10 cellular contexts compared by ENCODE assay signal in the genomic region with DNA sequence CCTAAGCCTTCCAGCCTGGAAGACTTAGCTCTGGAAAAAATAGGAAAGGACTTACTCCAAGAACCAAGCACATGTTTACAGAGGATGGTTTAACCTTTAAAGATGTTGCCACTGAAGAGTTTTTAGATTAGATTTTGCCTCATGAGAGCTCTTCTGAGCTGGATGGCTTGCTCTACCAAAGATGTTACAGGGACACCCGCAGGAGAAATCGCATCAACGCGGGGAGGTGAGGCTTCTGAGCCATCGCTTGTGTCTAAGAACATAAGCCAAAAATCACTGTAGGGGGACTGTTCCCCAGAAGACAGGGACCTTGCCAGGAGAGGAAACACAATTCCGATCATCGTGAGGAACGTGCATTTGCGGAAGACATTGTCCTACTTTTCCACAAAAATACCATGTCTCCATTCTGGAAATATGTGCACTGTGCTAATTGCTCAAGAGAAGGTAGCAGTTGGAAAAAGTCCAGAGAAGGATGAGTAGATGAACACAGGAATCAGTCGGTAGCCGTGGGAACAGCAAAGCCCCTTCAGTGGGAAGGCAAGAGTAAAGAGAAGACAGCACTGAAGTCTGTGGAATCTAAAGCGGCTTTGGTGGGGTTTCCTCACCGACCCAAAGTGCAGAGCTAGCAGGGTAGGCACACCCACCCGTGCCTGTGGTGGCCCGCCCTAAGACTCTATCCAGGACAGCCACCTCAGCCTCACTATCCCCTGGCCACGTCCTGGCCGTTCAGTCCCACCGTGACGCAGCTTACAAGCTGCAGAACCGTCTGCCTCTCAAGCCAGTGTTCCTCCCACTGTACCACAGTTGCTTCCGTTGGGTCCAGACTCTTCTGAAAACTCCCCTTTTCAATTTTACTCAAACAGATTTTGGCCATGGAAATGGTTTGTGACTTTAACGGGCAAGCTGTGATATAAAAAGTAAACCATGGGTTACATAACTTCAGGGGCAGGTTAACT.
A peak's percentile ranks its signal among the peaks of the same experiment; 100 is the strongest.
DNase-seq lines count a peak whose midpoint lies in the region; ATAC-seq and TF ChIP-seq lines count a peak whose summit lies in the region.
"Had no signal": no experiment of that assay in that cellular context is flagged by ENCODE, and none has a peak within 500 bp of the region (broad histone marks: within the 10 kb centered on the region; RNA-seq: fewer than 3 reads in every experiment).

No MANE protein-coding gene starts in this region.

- H4K20me1 ChIP-seq in HCT116 (ENCODE audit: insufficient read depth), result 0 out of 2 replicates have a peak, but pooled peaks cover 4% of the 10 kb centered on the region

- peak; percentile 33; the same call in 1 of the 2 replicates for TF ChIP-seq RAD21 in HCT116 (IDR thresholded peaks at IDR 0.05; ENCODE audit: low read depth)

- H3K9me3 ChIP-seq in HCT116 (ENCODE audit: control insufficient read depth in 1 of 2, insufficient read depth in 1 of 2, low read depth in 1 of 2, low read length in 2 of 2) (no peaks in the 10 kb centered on the region), mucosa of descending colon (no peaks in the 10 kb centered on the region)

- H3K27ac ChIP-seq in ACC112 (ENCODE audit: low read depth, low read length), result peak overlapping the region; percentile 78
- no peak overlapping the region for H3K27ac ChIP-seq in HCT116 (ENCODE audit: low read depth, low read length)
- H3K27ac ChIP-seq: KMS-11 had no signal

- H3K4me3 ChIP-seq in ACC112 (ENCODE audit: low read depth, low read length), result no peak overlapping the region; the same call in 1 of the 2 replicates
- no peak overlapping the region for H3K4me3 ChIP-seq in HCT116 (replicated peaks in 1 of 2; ENCODE audit: low read depth in 1 of 2, low read length in 2 of 2)
- H3K4me3 ChIP-seq in mucosa of descending colon, result no peak overlapping the region

- no TSS peak for BruUV-seq in HCT116 (replicated peaks; lab: Mats Ljungman, UMichigan)

- POLR2A ChIA-PET in HCT116 (lab: Charles Lee), result no interaction called here
- POLR2A ChIA-PET in activated naive CD8-positive, alpha-beta T cell treated with anti-CD3 and anti-CD28 coated beads, Interleukin-2, amount 10 ng/mL, durations not matched to agents 7 days and 5 days (lab: Charles Lee), result interaction anchor here (1.3 kb wide), 1 partner anchor 201 kb away, joined by 4 read pairs; no protein-coding TSS in a partner anchor

- H3K4me1 Mint-ChIP-seq in activated naive CD8-positive, alpha-beta T cell treated with anti-CD3 and anti-CD28 coated beads, Interleukin-2, amount 10 ng/mL, durations not matched to agents 7 days and 5 days, result peaks cover 37% of the 10 kb centered on the region

- TF ChIP-seq POLR2A in HCT116 (IDR thresholded peaks at IDR 0.05; ENCODE audit: borderline replicate concordance, extremely low read depth, insufficient read depth, insufficient read length), result no peak

- H3K27me3 ChIP-seq in ACC112 (ENCODE audit: insufficient read depth, low read length) (no peaks in the 10 kb centered on the region), HCT116 (ENCODE audit: insufficient read depth, low read length) (no peaks in the 10 kb centered on the region)

- DNase-seq in HCT116 (ENCODE audit: low read depth, low spot score) (no peak), mucosa of descending colon (no peak), hypothalamus (lab: John Stamatoyannopoulos, UW) (no peak), DMS 273 (lab: John Stamatoyannopoulos, UW; ENCODE audit: unreplicated experiment) (no peak), DMS 273 treated with DMSO at 0.1 percent for 48 hours (lab: John Stamatoyannopoulos, UW) (no peak)
- DNase-seq in activated naive CD8-positive, alpha-beta T cell treated with anti-CD3 and anti-CD28 coated beads, Interleukin-2, amount 10 ng/mL, durations not matched to agents 7 days and 5 days, result no peak
- DNase-seq: effector CD4-positive, alpha-beta T cell had no signal

- no peak overlapping the region for H3K9ac ChIP-seq in HCT116 (ENCODE audit: low read length)
- H3K9ac ChIP-seq: KMS-11 had no signal

- H3K27ac Mint-ChIP-seq in activated naive CD8-positive, alpha-beta T cell treated with anti-CD3 and anti-CD28 coated beads, Interleukin-2, amount 10 ng/mL, durations not matched to agents 7 days and 5 days, result peak overlapping the region; percentile 84

- no peak overlapping the region for H3K4me2 ChIP-seq in HCT116 (ENCODE audit: low read length)
- H3K4me2 ChIP-seq: KMS-11 had no signal

- no peaks in the 10 kb centered on the region for H3K9me2 ChIP-seq in HCT116 (ENCODE audit: insufficient read depth)

- no peaks in the 10 kb centered on the region for H3K27me3 Mint-ChIP-seq in activated naive CD8-positive, alpha-beta T cell treated with anti-CD3 and anti-CD28 coated beads, Interleukin-2, amount 10 ng/mL, durations not matched to agents 7 days and 5 days

- peaks cover 11% of the 10 kb centered on the region for H3K36me3 Mint-ChIP-seq in activated naive CD8-positive, alpha-beta T cell treated with anti-CD3 and anti-CD28 coated beads, Interleukin-2, amount 10 ng/mL, durations not matched to agents 7 days and 5 days

- CTCF ChIA-PET in HCT116 (lab: Charles Lee), result interaction anchor here (2.0 kb wide), 1 partner anchor 201 kb away, joined by 10 read pairs; no protein-coding TSS in a partner anchor

- H3K79me2 ChIP-seq in ACC112 (ENCODE audit: control insufficient read depth, insufficient read depth, low read length, unreplicated experiment) (no peaks in the 10 kb centered on the region), HCT116 (ENCODE audit: insufficient read depth, low read length) (no peaks in the 10 kb centered on the region)

- peaks cover 22% of the 10 kb centered on the region for H3K4me1 ChIP-seq in ACC112 (ENCODE audit: control insufficient read depth, insufficient read depth, low read length, unreplicated experiment)
- no peaks in the 10 kb centered on the region for H3K4me1 ChIP-seq in HCT116 (ENCODE audit: control insufficient read depth in 1 of 2, insufficient read depth in 2 of 2, low read length in 2 of 2)
- no peaks in the 10 kb centered on the region for H3K4me1 ChIP-seq in mucosa of descending colon (ENCODE audit: low read depth)

- TF ChIP-seq CTCF in HCT116 (IDR thresholded peaks at IDR 0.05 in 2 of 3, conservative IDR thresholded peaks at IDR 0.05 in 1 of 3; ENCODE audit: borderline replicate concordance in 1 of 3, insufficient read depth in 1 of 3, low read depth in 2 of 3, low read length in 2 of 3) (no peak), mucosa of descending colon (IDR thresholded peaks at IDR 0.05) (no peak)

- RAD21 ChIA-PET in HCT116 (lab: Charles Lee; ENCODE audit: low non-redundant PET in 1 of 2, low total read pairs in 2 of 2, uncharacterized antibody in 2 of 2, unreplicated experiment in 2 of 2), result no interaction called here

- peaks cover 2% of the 10 kb centered on the region for H3K9me3 Mint-ChIP-seq in activated naive CD8-positive, alpha-beta T cell treated with anti-CD3 and anti-CD28 coated beads, Interleukin-2, amount 10 ng/mL, durations not matched to agents 7 days and 5 days

- H2AFZ ChIP-seq in ACC112 (ENCODE audit: low read length, unreplicated experiment), result peak overlapping the region; percentile 32
- no peak overlapping the region for H2AFZ ChIP-seq in HCT116 (ENCODE audit: low read depth, low read length, poor library complexity, severe bottlenecking)

- H3K4me3 Mint-ChIP-seq in activated naive CD8-positive, alpha-beta T cell treated with anti-CD3 and anti-CD28 coated beads, Interleukin-2, amount 10 ng/mL, durations not matched to agents 7 days and 5 days, result peak overlapping the region; percentile 65

- ATAC-seq in HCT116 (no peak), mucosa of descending colon (peak; percentile 26), HG03571 (IDR thresholded peaks at IDR 0.05; ENCODE audit: unreplicated experiment) (no peak)
- ATAC-seq in activated naive CD8-positive, alpha-beta T cell treated with anti-CD3 and anti-CD28 coated beads, Interleukin-2, amount 10 ng/mL, durations not matched to agents 7 days and 5 days (ENCODE audit: low read depth), result no peak

- intact Hi-C loops in HCT116 (cut with micrococcal nuclease), result no loop called here
- intact Hi-C loops in mucosa of descending colon (cut with DNase I, micrococcal nuclease), result no loop called here

- no peaks in the 10 kb centered on the region for H3K36me3 ChIP-seq in ACC112 (ENCODE audit: insufficient read depth, low read length)
- no peaks in the 10 kb centered on the region for H3K36me3 ChIP-seq in HCT116 (ENCODE audit: control insufficient read depth in 1 of 2, insufficient read depth in 2 of 2, low read length in 2 of 2)
- H3K36me3 ChIP-seq in mucosa of descending colon (ENCODE audit: low read depth), result no peaks in the 10 kb centered on the region

TF ChIP-seq in HCT116, 20 proteins besides CTCF, POLR2A, EP300 and RAD21:
- no peak for TF ChIP-seq JUND (IDR thresholded peaks at IDR 0.05)
- TF ChIP-seq SP1 (IDR thresholded peaks at IDR 0.05; ENCODE audit: low read depth), result no peak
- TF ChIP-seq SIN3A (IDR thresholded peaks at IDR 0.05; ENCODE audit: low read depth), result no peak
- TF ChIP-seq ZNF274 (IDR thresholded peaks at IDR 0.05; ENCODE audit: low read depth, low read length), result no peak
- TF ChIP-seq POLR2AphosphoS5 (IDR thresholded peaks at IDR 0.05; ENCODE audit: low read depth, low read length), result no peak
TF ChIP-seq in HCT116: peak in this region for 0.
